9 cellular contexts compared by ENCODE assay signal in the genomic region with DNA sequence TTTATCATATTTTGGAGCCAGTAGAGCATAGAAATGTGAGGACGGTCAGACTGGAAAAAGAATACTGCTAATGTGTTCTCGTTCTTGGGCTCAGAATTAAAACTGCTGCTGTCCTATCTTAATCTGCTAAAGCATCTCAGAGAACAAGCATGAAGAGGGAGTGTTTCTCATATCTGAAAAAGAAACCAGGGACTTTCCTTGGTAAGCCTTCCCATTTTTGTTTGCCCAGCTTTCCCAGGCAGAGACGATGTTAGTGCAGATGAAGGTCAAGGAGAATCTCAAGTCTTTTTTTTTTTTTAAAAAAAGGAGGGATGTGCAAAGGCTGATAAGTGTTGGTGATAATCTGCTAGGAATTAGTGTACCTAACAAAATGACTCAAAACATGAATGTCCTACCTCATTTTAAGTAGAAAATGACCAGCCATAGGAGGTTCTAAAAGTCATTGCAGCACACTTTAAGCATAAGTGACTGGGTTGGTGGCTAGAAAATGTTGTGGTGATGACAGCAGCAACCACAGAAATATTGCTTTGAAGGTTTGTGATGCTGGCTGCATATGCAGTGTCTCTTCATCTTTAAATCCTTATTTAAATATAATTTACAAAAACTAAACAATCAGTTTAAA. TPM values are rescaled to one million over a fixed set of nuclear protein-coding genes. Genes with fewer than 3 reads are reported as not detected.
DNase-seq lines count a peak whose midpoint lies in the region; ATAC-seq and TF ChIP-seq lines count a peak whose summit lies in the region.
"Had no signal": no experiment of that assay in that cellular context is flagged by ENCODE, and none has a peak within 500 bp of the region (broad histone marks: within the 10 kb centered on the region; RNA-seq: fewer than 3 reads in every experiment).

No MANE protein-coding gene starts in this region.

- ATAC-seq in GM21381 (IDR thresholded peaks at IDR 0.05; ENCODE audit: unreplicated experiment): peak; percentile 41
- ATAC-seq: HCT116 had no signal

- no peak for DNase-seq in kidney epithelial cell (ENCODE audit: low read depth)
- DNase-seq in mesenteric fat pad (ENCODE audit: low spot score): no peak
- DNase-seq in SIG-M5 treated with dmso at 0.1 percent for 504 hours (lab: John Stamatoyannopoulos, UW; ENCODE audit: unreplicated experiment): no peak
- DNase-seq in NCI-H1930 (lab: John Stamatoyannopoulos, UW): no peak
- no peak for DNase-seq in dedifferentiated amniotic fluid mesenchymal stem cell (ENCODE audit: extremely low spot score)

- H4K20me1 ChIP-seq in KMS-11 (ENCODE audit: insufficient read depth): no peaks in the 10 kb centered on the region

- H3K36me3 ChIP-seq in KMS-11 (ENCODE audit: insufficient read depth) (no peaks in the 10 kb centered on the region), kidney epithelial cell (ENCODE audit: control insufficient read depth, insufficient read depth, low read length) (no peaks in the 10 kb centered on the region)

- H3K4me3 ChIP-seq in GM08714 (ENCODE audit: low read length) (peak overlapping the region; percentile 36; the same call in 1 of the 2 replicates), KMS-11 (IDR thresholded peaks at IDR 0.05; ENCODE audit: insufficient read depth, low read depth, low read length) (no peak overlapping the region), kidney epithelial cell (ENCODE audit: low read depth, low read length) (peak overlapping the region; percentile 93)

- no peak overlapping the region for H2AFZ ChIP-seq in KMS-11 (ENCODE audit: low read depth)

- H3K27ac ChIP-seq in KMS-11: peak overlapping the region; percentile 80

- TF ChIP-seq CTCF in KMS-11 (conservative IDR thresholded peaks at IDR 0.05; ENCODE audit: low read depth, low read length) (no peak), kidney epithelial cell (IDR thresholded peaks at IDR 0.05; ENCODE audit: insufficient read depth, low read length, poor library complexity, severe bottlenecking) (no peak)

- peak overlapping the region; percentile 76 for H3K4me2 ChIP-seq in KMS-11

- H3K4me1 ChIP-seq in KMS-11 (ENCODE audit: low read depth, poor library complexity, severe bottlenecking): peaks cover 89% of the 10 kb centered on the region

- peaks cover 52% of the 10 kb centered on the region for H3K79me2 ChIP-seq in KMS-11 (ENCODE audit: insufficient read depth, low read depth)

- H3K9ac ChIP-seq in KMS-11: peak overlapping the region; percentile 25; the same call in 1 of the 2 replicates

- no peaks in the 10 kb centered on the region for H3K27me3 ChIP-seq in KMS-11 (ENCODE audit: insufficient read depth, low read depth)
- no peaks in the 10 kb centered on the region for H3K27me3 ChIP-seq in kidney epithelial cell (ENCODE audit: control insufficient read depth, insufficient read depth, low read length)

RNA-seq across cellular contexts. Expression of a gene that starts 55.1 kb away (rescaled TPM):
- total RNA-seq in kidney epithelial cell: 24.8 and 36.9 TPM in 2 replicates
- total RNA-seq in mesenteric fat pad: 51.5 TPM
